10 cellular contexts compared by ENCODE assay signal in the genomic region with DNA sequence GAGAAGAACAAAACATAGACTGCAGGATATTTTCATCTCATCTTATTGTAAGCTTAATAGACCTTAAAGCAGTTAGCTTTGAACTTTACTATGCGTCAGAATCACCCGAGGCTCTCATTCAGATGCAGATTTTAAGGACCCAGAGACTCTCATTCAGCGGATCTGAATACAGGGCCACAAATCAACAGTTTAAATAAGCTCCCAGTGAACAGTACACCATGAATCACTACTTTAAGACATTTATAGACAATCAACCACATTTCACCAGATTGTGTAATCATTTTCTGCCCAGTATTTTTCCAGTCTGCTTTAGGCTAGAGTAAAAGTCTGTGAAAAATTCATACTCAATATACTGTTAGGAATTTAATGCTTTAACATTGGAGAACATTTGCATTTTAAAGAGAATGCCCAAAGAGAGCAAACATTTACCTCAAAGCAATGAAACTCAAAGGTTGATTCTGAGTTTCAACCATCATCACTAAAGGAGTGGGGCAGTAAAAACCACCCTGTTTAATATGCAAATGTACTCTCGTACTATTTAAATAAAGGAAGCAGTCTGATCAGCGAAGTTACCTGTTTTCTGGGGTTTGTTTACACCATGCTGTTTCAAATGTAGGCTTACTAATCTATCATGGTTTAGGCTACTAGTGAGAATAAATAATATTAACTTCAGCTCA. TPM values are rescaled to one million over a fixed set of nuclear protein-coding genes. Genes with fewer than 3 reads are reported as not detected.
A peak's percentile ranks its signal among the peaks of the same experiment; 100 is the strongest.
DNase-seq lines count a peak whose midpoint lies in the region; ATAC-seq lines count a peak whose summit lies in the region.
"Had no signal": no experiment of that assay in that cellular context is flagged by ENCODE, and none has a peak within 500 bp of the region (broad histone marks: within the 10 kb centered on the region; RNA-seq: fewer than 3 reads in every experiment).

No MANE protein-coding gene starts in this region.

- H3K4me1 Mint-ChIP-seq in activated naive CD8-positive, alpha-beta T cell treated with anti-CD3 and anti-CD28 coated beads for 36 hours: peaks cover 26% of the 10 kb centered on the region

- H2AFZ ChIP-seq in Karpas-422 (ENCODE audit: low read length): no peak overlapping the region

- no peak overlapping the region for H3K27ac ChIP-seq in Karpas-422 (ENCODE audit: low read length)
- H3K27ac ChIP-seq in cingulate gyrus (ENCODE audit: low read depth, low read length): peak overlapping the region; percentile 48
- H3K27ac ChIP-seq: neutrophil had no signal

- H4K20me1 ChIP-seq in Karpas-422 (ENCODE audit: insufficient read depth, low read depth, low read length): no peaks in the 10 kb centered on the region

- H3K27me3 ChIP-seq in Karpas-422 (ENCODE audit: low read length): no peaks in the 10 kb centered on the region
- H3K27me3 ChIP-seq in skeletal muscle satellite cell (ENCODE audit: control insufficient read depth, insufficient read depth, low read length): no peaks in the 10 kb centered on the region
- H3K27me3 ChIP-seq: neutrophil had no signal

- H3K4me1 ChIP-seq in Karpas-422 (ENCODE audit: low read length) (peaks cover 16% of the 10 kb centered on the region), skeletal muscle satellite cell (ENCODE audit: control insufficient read depth, insufficient read depth, low read length) (peaks cover 26% of the 10 kb centered on the region)

- no peak overlapping the region for H3K9ac ChIP-seq in Karpas-422 (ENCODE audit: low read length)
- no peak overlapping the region for H3K9ac ChIP-seq in skeletal muscle satellite cell (ENCODE audit: low read depth, low read length)

- H3K36me3 ChIP-seq in Karpas-422 (ENCODE audit: insufficient read depth, low read length): no peaks in the 10 kb centered on the region
- no peaks in the 10 kb centered on the region for H3K36me3 ChIP-seq in skeletal muscle satellite cell (ENCODE audit: insufficient read depth, low read length)
- H3K36me3 ChIP-seq: neutrophil had no signal

- H3K9me3 ChIP-seq in Karpas-422 (ENCODE audit: low read length) (no peaks in the 10 kb centered on the region), skeletal muscle satellite cell (replicated peaks; ENCODE audit: low read length) (no peaks in the 10 kb centered on the region)
- H3K9me3 ChIP-seq: neutrophil had no signal

- no peaks in the 10 kb centered on the region for H3K9me3 Mint-ChIP-seq in activated naive CD8-positive, alpha-beta T cell treated with anti-CD3 and anti-CD28 coated beads for 36 hours

- H3K36me3 Mint-ChIP-seq in activated naive CD8-positive, alpha-beta T cell treated with anti-CD3 and anti-CD28 coated beads for 36 hours: no peaks in the 10 kb centered on the region

- H3K27me3 Mint-ChIP-seq in activated naive CD8-positive, alpha-beta T cell treated with anti-CD3 and anti-CD28 coated beads for 36 hours: no peaks in the 10 kb centered on the region

- no peak overlapping the region for H3K27ac Mint-ChIP-seq in activated naive CD8-positive, alpha-beta T cell treated with anti-CD3 and anti-CD28 coated beads for 36 hours

- H3K4me2 ChIP-seq in Karpas-422 (ENCODE audit: low read depth, low read length, poor library complexity, severe bottlenecking) (peak overlapping the region; percentile 12), skeletal muscle satellite cell (ENCODE audit: low read length) (peak overlapping the region; percentile 24)

- DNase-seq in Karpas-422: no peak
- DNase-seq in DMS53 treated with DMSO at 0.1 percent for 48 hours (lab: John Stamatoyannopoulos, UW; ENCODE audit: unreplicated experiment): no peak
- no peak for DNase-seq in activated naive CD8-positive, alpha-beta T cell treated with anti-CD3 and anti-CD28 coated beads for 36 hours
- DNase-seq: GOT3 had no signal

- H3K9me2 ChIP-seq in Karpas-422 (replicated peaks; ENCODE audit: insufficient read depth, low read length): no peaks in the 10 kb centered on the region

- H3K79me2 ChIP-seq in Karpas-422 (ENCODE audit: low read length): no peaks in the 10 kb centered on the region

- H3K4me3 ChIP-seq in Karpas-422 (ENCODE audit: low read length) (no peak overlapping the region), skeletal muscle satellite cell (ENCODE audit: low read length) (no peak overlapping the region)

- no peak overlapping the region for H3K4me3 Mint-ChIP-seq in activated naive CD8-positive, alpha-beta T cell treated with anti-CD3 and anti-CD28 coated beads for 36 hours

- ATAC-seq in GM19372 (IDR thresholded peaks at IDR 0.05; ENCODE audit: low read depth, unreplicated experiment): peak; percentile 62
- no peak for ATAC-seq in GM21360 (IDR thresholded peaks at IDR 0.05; ENCODE audit: unreplicated experiment)
- ATAC-seq in HG03139 (IDR thresholded peaks at IDR 0.05; ENCODE audit: unreplicated experiment): no peak

RNA-seq across cellular contexts. Expression of a gene that starts 11.0 kb away (rescaled TPM):
- total RNA-seq in Karpas-422 (2014; rRNA removed; shearing (Covaris generic); ENCODE audit: low replicate concordance): 0.40 and 0.48 TPM in 2 replicates
- 2.3 and 5.7 TPM in 2 replicates for total RNA-seq in skeletal muscle satellite cell (2012; rRNA removed)
- under 1 TPM; 0.62 to 0.76 TPM for total RNA-seq in activated naive CD8-positive, alpha-beta T cell treated with anti-CD3 and anti-CD28 coated beads for 36 hours

RNA-seq across cellular contexts. Expression of a gene that starts 31.4 kb away (rescaled TPM):
- 21.7 and 35.3 TPM in 2 replicates for total RNA-seq in Karpas-422 (2014; rRNA removed; shearing (Covaris generic); ENCODE audit: low replicate concordance)
- total RNA-seq in skeletal muscle satellite cell (2012; rRNA removed): 9.0 and 9.1 TPM in 2 replicates
- 10 to 100 TPM; 46.2 to 46.5 TPM for total RNA-seq in activated naive CD8-positive, alpha-beta T cell treated with anti-CD3 and anti-CD28 coated beads for 36 hours
